ENCODE assay signal across 10 cellular contexts in genomic region chr12:53973093-53974042, GRCh38. TPM values are rescaled to one million over a fixed set of nuclear protein-coding genes. Genes with fewer than 3 reads are reported as not detected.
A peak's percentile ranks its signal among the peaks of the same experiment; 100 is the strongest.
DNase-seq lines count a peak whose midpoint lies in the region; ATAC-seq and TF ChIP-seq lines count a peak whose summit lies in the region.
"Had no signal": no experiment of that assay in that cellular context is flagged by ENCODE, and none has a peak within 500 bp of the region (broad histone marks: within the 10 kb centered on the region; RNA-seq: fewer than 3 reads in every experiment).

Gene HOXC11 (plus strand): TSS chr12:53973126. CDS start chr12:53973242, 116 bp downstream.

- intact Hi-C loops in left ventricle myocardium inferior (cut with micrococcal nuclease), result no loop called here
- intact Hi-C loops in Right ventricle myocardium superior (cut with DNase I), result no loop called here
- intact Hi-C loops in vagina (cut with DNase I), result no loop called here

- no peak for ATAC-seq in Right ventricle myocardium superior (ENCODE audit: poor library complexity)

- H3K9me3 Mint-ChIP-seq in activated CD4-positive, alpha-beta memory T cell treated with anti-CD3 and anti-CD28 coated beads, Interleukin-2, amount 10 ng/mL, durations not matched to agents 7 days and 5 days, result no peaks in the 10 kb centered on the region

- H3K27ac Mint-ChIP-seq in activated CD4-positive, alpha-beta memory T cell treated with anti-CD3 and anti-CD28 coated beads, Interleukin-2, amount 10 ng/mL, durations not matched to agents 7 days and 5 days, result peak within 1 kb of the TSS; percentile 68

- H3K4me3 Mint-ChIP-seq in activated CD4-positive, alpha-beta memory T cell treated with anti-CD3 and anti-CD28 coated beads, Interleukin-2, amount 10 ng/mL, durations not matched to agents 7 days and 5 days, result peak within 1 kb of the TSS; percentile 32

- no peak within 1 kb of the TSS for H3K27ac ChIP-seq in left ventricle myocardium inferior (replicated peaks)
- H3K27ac ChIP-seq in vagina, result no peak within 1 kb of the TSS

- H3K27me3 Mint-ChIP-seq in activated CD4-positive, alpha-beta memory T cell treated with anti-CD3 and anti-CD28 coated beads, Interleukin-2, amount 10 ng/mL, durations not matched to agents 7 days and 5 days, result peaks cover 91% of the 10 kb centered on the region

- H3K27me3 ChIP-seq in left ventricle myocardium inferior (ENCODE audit: low read depth) (peaks cover 100% of the 10 kb centered on the region), vagina (peaks cover 25% of the 10 kb centered on the region)

- H3K4me1 ChIP-seq in left ventricle myocardium inferior (peaks cover 27% of the 10 kb centered on the region), vagina (peaks cover 20% of the 10 kb centered on the region)

- H3K9me3 ChIP-seq in left ventricle myocardium inferior (replicated peaks), result no peaks in the 10 kb centered on the region
- H3K9me3 ChIP-seq in vagina, result no peaks in the 10 kb centered on the region

- POLR2A ChIA-PET in activated CD4-positive, alpha-beta memory T cell treated with anti-CD3 and anti-CD28 coated beads, Interleukin-2, amount 10 ng/mL, durations not matched to agents 7 days and 5 days (lab: Charles Lee), result no interaction called here

- no peak for TF ChIP-seq POLR2A in vagina (IDR thresholded peaks at IDR 0.05)

- no peak for DNase-seq in left ventricle myocardium inferior
- no peak for DNase-seq in Right ventricle myocardium superior
- no peak for DNase-seq in activated CD4-positive, alpha-beta memory T cell treated with anti-CD3 and anti-CD28 coated beads, Interleukin-2, amount 10 ng/mL, durations not matched to agents 7 days and 5 days
- DNase-seq in left kidney (ENCODE audit: low read depth, low spot score), result peak; percentile 79
- DNase-seq in vagina (ENCODE audit: extremely low spot score in 2 of 2), result no peak
- DNase-seq in NCI-H128 (lab: John Stamatoyannopoulos, UW; ENCODE audit: unreplicated experiment), result no peak
- DNase-seq in NCI-H524 (lab: John Stamatoyannopoulos, UW), result no peak
- DNase-seq in NCI-H345 (lab: John Stamatoyannopoulos, UW), result no peak
- DNase-seq: NCI-H1417 treated with DMSO at 0.1 percent for 48 hours had no signal

- no peak for TF ChIP-seq CTCF in left ventricle myocardium inferior (IDR thresholded peaks at IDR 0.05; ENCODE audit: borderline replicate concordance)
- TF ChIP-seq CTCF in vagina (IDR thresholded peaks at IDR 0.05), result no peak

- H3K36me3 ChIP-seq in left ventricle myocardium inferior (no peaks in the 10 kb centered on the region), vagina (no peaks in the 10 kb centered on the region)

- H3K36me3 Mint-ChIP-seq in activated CD4-positive, alpha-beta memory T cell treated with anti-CD3 and anti-CD28 coated beads, Interleukin-2, amount 10 ng/mL, durations not matched to agents 7 days and 5 days (ENCODE audit: low read depth), result peaks cover 12% of the 10 kb centered on the region

- H3K4me3 ChIP-seq in left ventricle myocardium inferior, result peak within 1 kb of the TSS; percentile 48
- H3K4me3 ChIP-seq in vagina, result peak within 1 kb of the TSS; percentile 32 to 41

- H3K4me1 Mint-ChIP-seq in activated CD4-positive, alpha-beta memory T cell treated with anti-CD3 and anti-CD28 coated beads, Interleukin-2, amount 10 ng/mL, durations not matched to agents 7 days and 5 days, result peaks cover 10% of the 10 kb centered on the region

- CTCF ChIA-PET in activated CD4-positive, alpha-beta memory T cell treated with anti-CD3 and anti-CD28 coated beads, Interleukin-2, amount 10 ng/mL, durations not matched to agents 7 days and 5 days (lab: Charles Lee), result interaction anchor here (0.6 kb wide), 1 partner anchor 45 kb away, joined by 3 read pairs; no protein-coding TSS in a partner anchor

RNA-seq across cellular contexts. Expression of gene HOXC11, which starts in this region (rescaled TPM):
- total RNA-seq in left ventricle myocardium inferior (not detected), Right ventricle myocardium superior (not detected), vagina (not detected)
- not detected for total RNA-seq in activated CD4-positive, alpha-beta memory T cell treated with anti-CD3 and anti-CD28 coated beads, Interleukin-2, amount 10 ng/mL, durations not matched to agents 7 days and 5 days
- total RNA-seq: activated CD8-positive, alpha-beta memory T cell treated with anti-CD3 and anti-CD28 coated beads for 36 hours had no signal
